1 cellular context compared by ENCODE assay signal in genomic region chr9:98057095-98057799, GRCh38.
TF ChIP-seq lines count a peak whose summit lies in the region.

No MANE protein-coding gene starts in this region.

TF ChIP-seq in GM23338, 12 proteins besides CTCF, POLR2A, EP300 and RAD21 (continued from another document):
- TF ChIP-seq ZNF462 (CRISPR knock-in tag; IDR thresholded peaks at IDR 0.05) = no peak
- TF ChIP-seq JUNB (IDR thresholded peaks at IDR 0.05; ENCODE audit: unreplicated experiment) = no peak
- no peak for TF ChIP-seq CREB1 (CRISPR knock-in tag; IDR thresholded peaks at IDR 0.05; ENCODE audit: low read depth)
- no peak for TF ChIP-seq STAT1 (IDR thresholded peaks at IDR 0.05; ENCODE audit: unreplicated experiment)
- TF ChIP-seq REST (IDR thresholded peaks at IDR 0.05; ENCODE audit: unreplicated experiment) = no peak
- TF ChIP-seq ETS1 (IDR thresholded peaks at IDR 0.05) = no peak
- TF ChIP-seq NANOG (IDR thresholded peaks at IDR 0.05; ENCODE audit: borderline replicate concordance) = no peak
